11 cellular contexts compared by ENCODE assay signal in the genomic region with DNA sequence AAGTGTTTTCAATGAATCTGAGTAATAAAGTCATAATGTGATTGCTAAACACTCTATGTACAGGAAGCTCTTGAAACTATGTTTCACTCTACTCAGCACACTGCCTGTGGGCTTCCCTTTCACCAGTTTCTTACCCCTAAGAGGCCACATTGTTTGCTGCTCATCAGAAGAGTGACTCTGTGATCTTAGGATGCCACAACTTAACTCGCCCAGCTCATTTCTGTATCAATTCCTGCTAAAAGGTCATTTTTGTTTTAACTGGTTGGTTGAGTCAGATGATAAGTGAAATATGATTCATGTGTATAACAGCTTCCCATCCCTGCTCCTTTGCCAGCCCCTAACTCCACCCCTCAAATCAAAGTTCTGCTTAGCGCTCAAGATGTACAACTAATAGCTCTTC. TPM values are rescaled to one million over a fixed set of nuclear protein-coding genes. Genes with fewer than 3 reads are reported as not detected.
DNase-seq lines count a peak whose midpoint lies in the region; ATAC-seq, FAIRE-seq and TF ChIP-seq lines count a peak whose summit lies in the region.
"Had no signal": no experiment of that assay in that cellular context is flagged by ENCODE, and none has a peak within 500 bp of the region (broad histone marks: within the 10 kb centered on the region; RNA-seq: fewer than 3 reads in every experiment).

No MANE protein-coding gene starts in this region.

- H3K27ac ChIP-seq in astrocyte (ENCODE audit: low read depth, low read length) = no peak overlapping the region

- FAIRE-seq in astrocyte (lab: Jason Lieb, UNC) = no peak
- FAIRE-seq: endometrium had no signal

- H3K27me3 ChIP-seq in astrocyte (ENCODE audit: insufficient read depth, low read length) = peaks cover 16% of the 10 kb centered on the region

- H3K9ac ChIP-seq in astrocyte (ENCODE audit: low read length) = no peak overlapping the region

- H4K20me1 ChIP-seq in astrocyte (ENCODE audit: insufficient read depth, low read length) = no peaks in the 10 kb centered on the region

- DNase-seq in GM10248 (ENCODE audit: extremely low spot score) (peak; percentile 13), astrocyte (ENCODE audit: low read depth) (peak; percentile 26), OCI-M2 (lab: John Stamatoyannopoulos, UW; ENCODE audit: unreplicated experiment) (no peak), HuH-7 (ENCODE audit: low spot score) (no peak), DMS 273 treated with DMSO at 0.1 percent for 48 hours (lab: John Stamatoyannopoulos, UW) (no peak), SK-N-DZ (ENCODE audit: low spot score) (no peak)
- DNase-seq: naive B cell had no signal

- no peaks in the 10 kb centered on the region for H3K4me1 Mint-ChIP-seq in astrocyte (ENCODE audit: low read depth, unreplicated experiment)

- H3K9me3 Mint-ChIP-seq in astrocyte (ENCODE audit: unreplicated experiment) = no peaks in the 10 kb centered on the region
- H3K9me3 Mint-ChIP-seq: naive B cell had no signal

- no peak overlapping the region for H2AFZ ChIP-seq in astrocyte (ENCODE audit: low read depth, low read length)

- no peak overlapping the region for H3K4me2 ChIP-seq in astrocyte (ENCODE audit: low read length)

- H3K36me3 ChIP-seq in astrocyte (ENCODE audit: insufficient read depth, low read length) = no peaks in the 10 kb centered on the region

- H3K27ac Mint-ChIP-seq in astrocyte (ENCODE audit: unreplicated experiment) = no peak overlapping the region
- H3K27ac Mint-ChIP-seq: naive B cell had no signal

- H3K27me3 Mint-ChIP-seq in astrocyte (ENCODE audit: low read depth, unreplicated experiment) = peaks cover 7% of the 10 kb centered on the region

- H3K4me3 ChIP-seq in astrocyte (ENCODE audit: insufficient read depth, low read depth, low read length) = no peak overlapping the region

- ATAC-seq in GM19463 (IDR thresholded peaks at IDR 0.05; ENCODE audit: unreplicated experiment) (peak; percentile 95), HG03139 (IDR thresholded peaks at IDR 0.05; ENCODE audit: unreplicated experiment) (peak; percentile 82)

- POLR2A ChIA-PET in GM10248 (lab: Yijun Ruan, JAX) = no interaction called here

- no peaks in the 10 kb centered on the region for H3K36me3 Mint-ChIP-seq in astrocyte (ENCODE audit: low read depth, unreplicated experiment)
- H3K36me3 Mint-ChIP-seq: naive B cell had no signal

- H3K9me3 ChIP-seq in astrocyte (ENCODE audit: insufficient read depth, low read depth, low read length) = no peaks in the 10 kb centered on the region

- no peaks in the 10 kb centered on the region for H3K79me2 ChIP-seq in astrocyte (ENCODE audit: insufficient read depth, low read length)

- no peak for TF ChIP-seq CTCF in GM10248 (IDR thresholded peaks at IDR 0.05; ENCODE audit: control extremely low read depth, extremely low read depth, low read depth, missing control alignments)
- no peak for TF ChIP-seq CTCF in astrocyte (IDR thresholded peaks at IDR 0.05; ENCODE audit: insufficient read depth, low read depth, low read length)

- no peaks in the 10 kb centered on the region for H3K4me1 ChIP-seq in astrocyte (ENCODE audit: insufficient read depth, low read length)

- CTCF ChIA-PET in GM10248 (lab: Yijun Ruan, JAX) = interaction anchor here (0.8 to 5.1 kb wide), 8 partner anchors 8 to 338 kb away, joined by 3 to 32 read pairs (median 4); a partner anchor contains a TSS

- H3K4me3 Mint-ChIP-seq in astrocyte (ENCODE audit: unreplicated experiment) = no peak overlapping the region
- H3K4me3 Mint-ChIP-seq: naive B cell had no signal

RNA-seq across cellular contexts. Expression of a gene that starts 9.8 kb away (rescaled TPM):
- total RNA-seq in astrocyte = 38.6 TPM in 2 replicates
- polyA plus RNA-seq in SK-N-DZ (2014; cell fraction: cytosol; rRNA removed) = 69.9 and 75.3 TPM in 2 replicates
- 42.9 and 52.2 TPM in 2 replicates for polyA plus RNA-seq in SK-N-DZ (2014; cell fraction: nucleus; rRNA removed)

RNA-seq across cellular contexts. Expression of a gene that starts 17.0 kb away (rescaled TPM):
- total RNA-seq in astrocyte = 0.41 TPM in 1 of 2 replicates, not detected in the other
- polyA plus RNA-seq in SK-N-DZ (2014; cell fraction: cytosol; rRNA removed) = 1.2 and 1.4 TPM in 2 replicates
- 1.7 TPM in 2 replicates for polyA plus RNA-seq in SK-N-DZ (2014; cell fraction: nucleus; rRNA removed)
- total RNA-seq: subcutaneous adipose tissue had no signal

Comparison
In these comparisons a context has a peak if more than half of its experiments do, and no peak if none do; other contexts are left out.
1. DNase-seq: peak in GM10248 (single experiment) and astrocyte (single experiment); none in OCI-M2 (single experiment), HuH-7 (single experiment), DMS 273 treated with DMSO at 0.1 percent for 48 hours (single experiment) and SK-N-DZ (single experiment).